ENCODE assay signal across 13 cellular contexts in genomic region chr5:163172540-163173337, GRCh38.
"Had no signal": no experiment of that assay in that cellular context is flagged by ENCODE, and none has a peak within 500 bp of the region (broad histone marks: within the 10 kb centered on the region; RNA-seq: fewer than 3 reads in every experiment).

No MANE protein-coding gene starts in this region.

- H3K4me3 ChIP-seq: ovary, sigmoid colon, spleen, thoracic aorta had no signal

- DNase-seq: activated CD4-positive, CD25-positive, alpha-beta regulatory T cell treated with anti-CD3 and anti-CD28 coated beads, Interleukin-2, amount 50 U/mL, for 72 hours; activated naive CD4-positive, alpha-beta T cell; activated naive CD8-positive, alpha-beta T cell treated with anti-CD3 and anti-CD28 coated beads, Interleukin-2, amount 10 ng/mL, durations not matched to agents 7 days and 5 days; cortex of kidney; effector CD4-positive, alpha-beta T cell; foreskin melanocyte; mammary epithelial cell; naive thymus-derived CD4-positive, alpha-beta T cell; ovary; sigmoid colon; spleen; T1000 had no signal

- ATAC-seq: naive thymus-derived CD4-positive, alpha-beta T cell had no signal

- H3K9me3 ChIP-seq: ovary, sigmoid colon, thoracic aorta had no signal

- H3K27ac ChIP-seq: ovary, sigmoid colon, spleen, thoracic aorta had no signal

- H3K36me3 ChIP-seq: ovary, sigmoid colon, spleen, thoracic aorta had no signal

- H3K27me3 ChIP-seq: ovary, sigmoid colon, spleen had no signal

- H3K4me1 ChIP-seq: sigmoid colon, spleen had no signal
